1 cellular context compared by ENCODE assay signal in genomic region chr16:89720520-89720858, GRCh38.
TF ChIP-seq lines count a peak whose summit lies in the region.

No MANE protein-coding gene starts in this region.

TF ChIP-seq in SK-N-SH, 30 proteins besides CTCF, POLR2A, EP300 and RAD21 (continued from another document):
- TF ChIP-seq JUND (IDR thresholded peaks at IDR 0.05) = no peak
